ENCODE assay signal across 38 cellular contexts in the genomic region with DNA sequence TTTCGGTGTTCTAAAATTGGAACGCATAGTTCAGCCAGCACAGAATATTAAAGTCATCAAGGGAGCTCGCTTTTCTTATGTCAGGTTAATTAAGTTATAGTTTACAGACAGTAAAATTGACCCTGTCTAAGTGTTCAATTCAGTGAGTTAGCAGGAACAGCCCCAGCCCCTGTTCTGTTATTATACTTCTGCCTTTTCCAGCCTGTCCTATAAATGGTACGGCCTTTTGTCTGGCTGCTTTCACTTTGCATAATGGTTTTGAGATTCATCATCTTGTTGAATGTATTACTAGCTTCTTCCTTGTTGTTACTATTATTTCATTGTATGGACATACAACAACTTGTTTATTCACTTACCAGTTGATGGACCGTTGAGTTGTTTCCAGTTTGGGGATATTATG. TPM values are rescaled to one million over a fixed set of nuclear protein-coding genes. Genes with fewer than 3 reads are reported as not detected.
"Had no signal": no experiment of that assay in that cellular context is flagged by ENCODE, and none has a peak within 500 bp of the region (broad histone marks: within the 10 kb centered on the region; RNA-seq: fewer than 3 reads in every experiment).

No MANE protein-coding gene starts in this region.

- DNase-seq: activated CD4-positive, alpha-beta memory T cell treated with anti-CD3 and anti-CD28 coated beads, Interleukin-2, amount 10 ng/mL, durations not matched to agents 7 days and 5 days; activated CD4-positive, alpha-beta T cell treated with anti-CD3 and anti-CD28 coated beads for 1 hour; activated CD4-positive, alpha-beta T cell treated with anti-CD3 and anti-CD28 coated beads for 4 hours; activated CD4-positive, alpha-beta T cell treated with anti-CD3 and anti-CD28 coated beads, Interleukin-2, amount 10 ng/mL, durations not matched to agents 7 days and 5 days; activated CD4-positive, alpha-beta T cell treated with anti-CD3 and anti-CD28 coated beads, Interleukin-2, amount 50 U/mL, for 4 hours; activated CD8-positive, alpha-beta memory T cell treated with anti-CD3 and anti-CD28 coated beads, Interleukin-2, amount 50 U/mL, for 48 hours; activated effector memory CD4-positive, alpha-beta T cell treated with Interleukin-2 at 50 U/mL for 16 hours; activated gamma-delta T cell treated with Interleukin-2 at 50 U/mL for 16 hours; activated naive CD4-positive, alpha-beta T cell treated with anti-CD3 and anti-CD28 coated beads, Interleukin-2, amount 50 U/mL, for 16 hours; activated naive CD4-positive, alpha-beta T cell treated with Interleukin-2 at 50 U/mL for 16 hours; activated T-cell treated with anti-CD3 and anti-CD28 coated beads for 4 hours; activated T-cell treated with anti-CD3 and anti-CD28 coated beads, Interleukin-2, amount 50 U/mL, for 24 hours; activated T-cell treated with anti-CD3 and anti-CD28 coated beads, Interleukin-2, amount 50 U/mL, for 72 hours; amniotic stem cell; anterior cingulate cortex; brain microvascular endothelial cell; dorsolateral prefrontal cortex; effector memory CD4-positive, alpha-beta T cell; endodermal cell; foreskin keratinocyte; gastrocnemius medialis; glutamatergic neuron; heart left ventricle; T-helper 2 cell had no signal

- H3K27ac Mint-ChIP-seq: activated CD4-positive, alpha-beta memory T cell treated with anti-CD3 and anti-CD28 coated beads, Interleukin-2, amount 10 ng/mL, durations not matched to agents 7 days and 5 days; activated CD4-positive, alpha-beta T cell treated with anti-CD3 and anti-CD28 coated beads, Interleukin-2, amount 10 ng/mL, durations not matched to agents 7 days and 5 days; activated naive CD8-positive, alpha-beta T cell; activated T-cell treated with anti-CD3 and anti-CD28 coated beads, Interleukin-2, amount 50 U/mL, for 24 hours; activated T-cell treated with anti-CD3 and anti-CD28 coated beads, Interleukin-2, amount 50 U/mL, for 72 hours; activated T-helper 17 cell treated with anti-CD3 and anti-CD28 coated beads, Interleukin-2, amount 50 U/mL, for 72 hours; dendritic cell treated with granulocyte-macrophage colony-stimulating factor and Interleukin-4, amounts not matched to agents 40 ng/mL and 50 ng/mL, for 4 days; endodermal cell; WTC11 had no signal

- H3K9me3 ChIP-seq: gastrocnemius medialis, heart left ventricle had no signal

- H3K36me3 ChIP-seq: brain microvascular endothelial cell, gastrocnemius medialis, heart left ventricle had no signal

- H3K4me3 ChIP-seq: coronary artery, dorsolateral prefrontal cortex, gastrocnemius medialis, heart left ventricle had no signal

- H3K27ac ChIP-seq: brain microvascular endothelial cell, coronary artery, dorsolateral prefrontal cortex, foreskin keratinocyte, gastrocnemius medialis, heart left ventricle, VCaP had no signal

- H3K4me3 Mint-ChIP-seq: activated CD4-positive, alpha-beta memory T cell treated with anti-CD3 and anti-CD28 coated beads, Interleukin-2, amount 10 ng/mL, durations not matched to agents 7 days and 5 days; activated CD4-positive, alpha-beta T cell treated with anti-CD3 and anti-CD28 coated beads, Interleukin-2, amount 10 ng/mL, durations not matched to agents 7 days and 5 days; activated naive CD8-positive, alpha-beta T cell; activated T-cell treated with anti-CD3 and anti-CD28 coated beads, Interleukin-2, amount 50 U/mL, for 24 hours; activated T-cell treated with anti-CD3 and anti-CD28 coated beads, Interleukin-2, amount 50 U/mL, for 72 hours; activated T-helper 17 cell treated with anti-CD3 and anti-CD28 coated beads, Interleukin-2, amount 50 U/mL, for 72 hours; central memory CD8-positive, alpha-beta T cell; dendritic cell treated with granulocyte-macrophage colony-stimulating factor and Interleukin-4, amounts not matched to agents 40 ng/mL and 50 ng/mL, for 4 days; endodermal cell; WTC11 had no signal

- H3K27me3 ChIP-seq: gastrocnemius medialis had no signal

- H3K9me3 Mint-ChIP-seq: activated CD4-positive, alpha-beta memory T cell treated with anti-CD3 and anti-CD28 coated beads, Interleukin-2, amount 10 ng/mL, durations not matched to agents 7 days and 5 days; activated CD4-positive, alpha-beta T cell treated with anti-CD3 and anti-CD28 coated beads, Interleukin-2, amount 10 ng/mL, durations not matched to agents 7 days and 5 days; activated T-cell treated with anti-CD3 and anti-CD28 coated beads, Interleukin-2, amount 50 U/mL, for 24 hours; activated T-cell treated with anti-CD3 and anti-CD28 coated beads, Interleukin-2, amount 50 U/mL, for 72 hours; activated T-helper 17 cell treated with anti-CD3 and anti-CD28 coated beads, Interleukin-2, amount 50 U/mL, for 72 hours; central memory CD8-positive, alpha-beta T cell; dendritic cell treated with granulocyte-macrophage colony-stimulating factor and Interleukin-4, amounts not matched to agents 40 ng/mL and 50 ng/mL, for 4 days; endodermal cell; WTC11 had no signal

- H3K4me1 ChIP-seq: foreskin keratinocyte, gastrocnemius medialis had no signal

- ATAC-seq: activated T-cell treated with anti-CD3 and anti-CD28 coated beads, Interleukin-2, amount 50 U/mL, for 72 hours; activated T-helper 17 cell treated with anti-CD3 and anti-CD28 coated beads, Interleukin-2, amount 50 U/mL, for 72 hours; esophagus mucosa; foreskin keratinocyte; gastrocnemius medialis; heart left ventricle; WTC11 had no signal

- H3K36me3 Mint-ChIP-seq: activated naive CD8-positive, alpha-beta T cell; WTC11 had no signal

RNA-seq across cellular contexts. Expression of gene CXCL13, which starts 9.5 kb away (rescaled TPM):
- total RNA-seq: activated CD4-positive, alpha-beta memory T cell treated with anti-CD3 and anti-CD28 coated beads, Interleukin-2, amount 10 ng/mL, durations not matched to agents 7 days and 5 days; activated CD4-positive, alpha-beta T cell treated with anti-CD3 and anti-CD28 coated beads, Interleukin-2, amount 10 ng/mL, durations not matched to agents 7 days and 5 days; astrocyte; bronchial epithelial cell; cardiac septum; cerebellum; endodermal cell; epithelial cell of proximal tubule; foreskin keratinocyte; gastrocnemius medialis; T-helper 1 cell treated with Interleukin-12 subunit alpha and Interleukin-12 subunit beta and Interleukin-4 antibody, amounts not matched to agents 30 ng/mL and 1 ng/mL, for 36 hours; WTC11 had no signal
